ENCODE assay signal across 20 cellular contexts in the genomic region with DNA sequence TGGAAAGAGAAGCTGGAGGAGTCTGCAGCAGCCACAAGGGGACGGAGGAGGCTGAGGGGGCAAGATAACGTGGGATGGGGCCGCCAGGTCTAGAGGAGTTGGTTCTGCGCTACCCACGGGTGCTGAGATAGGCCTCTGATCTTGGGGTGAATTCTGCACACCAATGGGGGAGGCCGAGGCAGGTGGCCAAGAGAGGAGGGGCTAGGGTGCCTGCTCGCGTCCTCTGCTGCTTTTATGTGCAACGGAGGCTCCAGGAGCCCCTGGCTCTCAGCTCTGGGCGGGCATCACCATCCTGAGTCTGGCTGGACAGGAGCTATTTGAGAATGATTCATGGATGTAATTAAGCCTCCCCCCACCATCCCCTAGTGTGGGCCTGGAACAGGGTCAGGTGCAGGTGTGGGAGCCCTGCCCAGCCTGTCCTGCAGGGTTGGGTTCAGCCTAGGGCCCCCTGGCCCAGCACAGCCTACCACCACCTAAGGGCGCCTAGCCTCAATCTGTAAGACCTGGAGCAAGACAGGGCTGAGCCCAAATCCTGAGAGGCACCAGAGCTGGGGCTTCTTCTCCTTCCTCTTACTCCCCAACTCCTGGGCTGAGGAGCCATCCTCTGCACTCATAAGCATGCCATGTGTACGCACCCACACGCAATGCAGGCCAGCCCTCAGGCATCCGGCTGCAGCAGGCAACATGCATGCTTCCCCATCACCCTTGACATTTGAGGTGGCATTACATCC. TPM values are rescaled to one million over a fixed set of nuclear protein-coding genes. Genes with fewer than 3 reads are reported as not detected.
DNase-seq lines count a peak whose midpoint lies in the region; ATAC-seq and TF ChIP-seq lines count a peak whose summit lies in the region.
"Had no signal": no experiment of that assay in that cellular context is flagged by ENCODE, and none has a peak within 500 bp of the region (broad histone marks: within the 10 kb centered on the region; RNA-seq: fewer than 3 reads in every experiment).

No MANE protein-coding gene starts in this region.

- H3K27me3 Mint-ChIP-seq in naive B cell: no peaks in the 10 kb centered on the region

- H3K27ac ChIP-seq in VCaP (peak overlapping the region; percentile 78), upper lobe of right lung (no peak overlapping the region)
- H3K27ac ChIP-seq: adrenal gland, psoas muscle had no signal

- H3K4me3 Mint-ChIP-seq in naive B cell: peak overlapping the region in 1 of 8 donors; percentile 30
- H3K4me3 Mint-ChIP-seq: CD8-positive, alpha-beta memory T cell had no signal

- H3K27ac Mint-ChIP-seq in naive B cell: peak overlapping the region in 4 of 6 donors; percentile 37 to 82 (median 80)

- no peak overlapping the region for H3K4me3 ChIP-seq in upper lobe of right lung
- H3K4me3 ChIP-seq: adrenal gland, hepatocyte, psoas muscle had no signal

- no peaks in the 10 kb centered on the region for H3K9me3 ChIP-seq in upper lobe of right lung
- H3K9me3 ChIP-seq: adrenal gland, psoas muscle had no signal

- H3K27me3 ChIP-seq in upper lobe of right lung: no peaks in the 10 kb centered on the region
- H3K27me3 ChIP-seq: adrenal gland, hepatocyte had no signal

- H3K9me3 Mint-ChIP-seq in naive B cell: no peaks in the 10 kb centered on the region
- H3K9me3 Mint-ChIP-seq: CD8-positive, alpha-beta memory T cell had no signal

- TF ChIP-seq CTCF in VCaP (conservative IDR thresholded peaks at IDR 0.05) (no peak), upper lobe of right lung (IDR thresholded peaks at IDR 0.05) (no peak)

- H3K4me1 Mint-ChIP-seq in naive B cell: peaks cover 6 to 10% (median 7%) of the 10 kb centered on the region in 3 donors

- peaks cover 8% of the 10 kb centered on the region in 2 donors for H3K36me3 Mint-ChIP-seq in naive B cell

- DNase-seq in Right ventricle myocardium inferior (ENCODE audit: missing footprints): peak; percentile 59
- no peak for DNase-seq in left cardiac atrium
- no peak for DNase-seq in naive B cell
- peak; percentile 60 for DNase-seq in upper lobe of right lung
- DNase-seq in NCI-H2029 (lab: John Stamatoyannopoulos, UW): no peak
- DNase-seq: ACHN; activated T-cell treated with anti-CD3 and anti-CD28 coated beads, Interleukin-2, amount 50 U/mL, for 48 hours; CD8-positive, alpha-beta memory T cell; EL; kidney glomerular epithelial cell; NCI-H1048; NCI-H2171; NCI-H774; psoas muscle; stimulated activated CD4-positive, alpha-beta T cell treated with anti-CD3 and anti-CD28 coated beads, Interleukin-12 subunit alpha, Interleukin-12 subunit beta, amount 100 ng/mL, for 4 hours had no signal

- intact Hi-C loops in Right ventricle myocardium inferior (cut with DNase I): loop anchor here (5.0 kb wide), 1 partner anchor 149 kb away; no protein-coding TSS in a partner anchor
- intact Hi-C loops in left cardiac atrium (cut with DNase I): loop anchor here in 1 of 2 donors (2.0 to 5.0 kb wide), 2 partner anchors 66 to 149 kb away; no protein-coding TSS in a partner anchor
- intact Hi-C loops in upper lobe of right lung (cut with DNase I): loop anchor here (5.0 kb wide), 1 partner anchor 64 kb away; no protein-coding TSS in a partner anchor

- ATAC-seq in Right ventricle myocardium inferior (no peak), left cardiac atrium (no peak), naive B cell (ENCODE audit: low read depth in 2 of 2) (no peak), upper lobe of right lung (no peak), GM21515 (IDR thresholded peaks at IDR 0.05; ENCODE audit: unreplicated experiment) (no peak), HG03135 (IDR thresholded peaks at IDR 0.05; ENCODE audit: unreplicated experiment) (no peak)

- H3K36me3 ChIP-seq in upper lobe of right lung: peaks cover 34% of the 10 kb centered on the region

- peaks cover 12% of the 10 kb centered on the region for H3K4me1 ChIP-seq in upper lobe of right lung
- H3K4me1 ChIP-seq: adrenal gland had no signal

RNA-seq across cellular contexts. Expression of a gene that starts 32.3 kb away (rescaled TPM):
- total RNA-seq in Right ventricle myocardium inferior: 12.3 TPM
- total RNA-seq in left cardiac atrium: 10 to 100 TPM; 12.5 to 24.0 TPM
- polyA plus RNA-seq in naive B cell (ENCODE audit: low read depth in 6 of 6): not detected
- total RNA-seq in upper lobe of right lung: 65.6 TPM
- total RNA-seq: CD8-positive, alpha-beta memory T cell had no signal
- polyA plus RNA-seq: CD8-positive, alpha-beta memory T cell had no signal

RNA-seq across cellular contexts. Expression of a gene that starts 34.1 kb away (rescaled TPM):
- 66.5 TPM for total RNA-seq in Right ventricle myocardium inferior
- total RNA-seq in left cardiac atrium: 10 to 100 TPM; 66.6 to 69.7 TPM
- 10 to 100 TPM; 33.9 to 88.8 (median 37.7) TPM for polyA plus RNA-seq in naive B cell (ENCODE audit: low read depth in 6 of 6)
- 161 TPM for total RNA-seq in upper lobe of right lung

Comparison
In these comparisons a context has a peak if more than half of its experiments do, and no peak if none do; other contexts are left out.
1. DNase-seq: peak in Right ventricle myocardium inferior (single experiment) and upper lobe of right lung (single experiment); none in left cardiac atrium (single experiment), naive B cell (single experiment) and NCI-H2029 (single experiment).